ENCODE assay signal across 29 cellular contexts in genomic region chr4:41406051-41406516, GRCh38.
DNase-seq lines count a peak whose midpoint lies in the region; ATAC-seq, FAIRE-seq and TF ChIP-seq lines count a peak whose summit lies in the region.
"Had no signal": no experiment of that assay in that cellular context is flagged by ENCODE, and none has a peak within 500 bp of the region (broad histone marks: within the 10 kb centered on the region; RNA-seq: fewer than 3 reads in every experiment).

No MANE protein-coding gene starts in this region.

- H3K36me3 ChIP-seq in hepatocyte (replicated peaks; ENCODE audit: insufficient read depth, low read depth) (no peaks in the 10 kb centered on the region), mucosa of descending colon (ENCODE audit: low read depth) (no peaks in the 10 kb centered on the region), vagina (no peaks in the 10 kb centered on the region)
- no peaks in the 10 kb centered on the region for H3K36me3 ChIP-seq in CD8-positive, alpha-beta T cell (ENCODE audit: insufficient read depth, low read length)
- H3K36me3 ChIP-seq: ascending aorta, upper lobe of left lung had no signal

- H4K20me1 ChIP-seq in hepatocyte (ENCODE audit: insufficient read depth, poor library complexity, severe bottlenecking) = no peaks in the 10 kb centered on the region

- no peak overlapping the region for H3K4me3 Mint-ChIP-seq in CD8-positive, alpha-beta T cell
- H3K4me3 Mint-ChIP-seq: activated B cell treated with CpG ODN at 0.5 μM for 24 hours; activated naive CD4-positive, alpha-beta T cell treated with anti-CD3 and anti-CD28 coated beads, Interleukin-2, amount 50 U/mL, for 24 hours; CD8-positive, alpha-beta memory T cell; natural killer cell treated with Interleukin-12 subunit alpha and Interleukin-12 subunit beta and Interleukin-15 and Interleukin-18, amount 100 ng/mL, for 72 hours had no signal

- peak; percentile 89 for FAIRE-seq in A204.1 (lab: Jason Lieb, UNC)

- H3K9me2 ChIP-seq in hepatocyte (replicated peaks; ENCODE audit: insufficient read depth) = no peaks in the 10 kb centered on the region

- H3K27me3 ChIP-seq in hepatocyte (no peaks in the 10 kb centered on the region), vagina (no peaks in the 10 kb centered on the region)
- H3K27me3 ChIP-seq in CD8-positive, alpha-beta T cell (ENCODE audit: insufficient read depth, low read length) = no peaks in the 10 kb centered on the region
- H3K27me3 ChIP-seq: ascending aorta, upper lobe of left lung had no signal

- CTCF ChIA-PET in CD8-positive, alpha-beta T cell (lab: Charles Lee) = no interaction called here

- peak; percentile 75 for ATAC-seq in mucosa of descending colon
- ATAC-seq in CD8-positive, alpha-beta T cell = no peak
- no peak for ATAC-seq in HG02970 (IDR thresholded peaks at IDR 0.05; ENCODE audit: low FRiP score, unreplicated experiment)
- ATAC-seq: natural killer cell treated with Interleukin-12 subunit alpha and Interleukin-12 subunit beta and Interleukin-15 and Interleukin-18, amount 100 ng/mL, for 72 hours had no signal

- 49% methylated on average over 2 of the region's 2 CpGs for WGBS in hepatocyte (ENCODE audit: low lambda C conversion rate, missing lambda C conversion rate)

- POLR2A ChIA-PET in CD8-positive, alpha-beta T cell (lab: Charles Lee) = no interaction called here

- intact Hi-C loops in mucosa of descending colon (cut with DNase I, micrococcal nuclease) = no loop called here
- intact Hi-C loops in CD8-positive, alpha-beta T cell (cut with DNase I, micrococcal nuclease) = no loop called here
- intact Hi-C loops in vagina (cut with DNase I) = no loop called here

- no peak overlapping the region for H3K4me3 ChIP-seq in hepatocyte
- H3K4me3 ChIP-seq in mucosa of descending colon = no peak overlapping the region
- no peak overlapping the region for H3K4me3 ChIP-seq in CD8-positive, alpha-beta T cell (ENCODE audit: low read depth, low read length)
- H3K4me3 ChIP-seq in vagina = no peak overlapping the region
- H3K4me3 ChIP-seq: upper lobe of left lung had no signal

- no peak overlapping the region for H2AFZ ChIP-seq in hepatocyte

- peak overlapping the region; percentile 5 for H3K27ac ChIP-seq in hepatocyte
- H3K27ac ChIP-seq in CD8-positive, alpha-beta T cell (ENCODE audit: low read depth, low read length) = no peak overlapping the region
- no peak overlapping the region for H3K27ac ChIP-seq in vagina
- H3K27ac ChIP-seq: upper lobe of left lung had no signal

- DNase-seq in NCI-H460 (ENCODE audit: extremely low read depth, low read depth) (peak; percentile 90), hepatocyte (ENCODE audit: low spot score) (peak; percentile 44), mucosa of descending colon (no peak), vagina (ENCODE audit: extremely low spot score in 2 of 2) (no peak), NCI-H2081 treated with DMSO at 0.1 percent for 48 hours (lab: John Stamatoyannopoulos, UW) (no peak)
- DNase-seq in CD8-positive, alpha-beta T cell = no peak
- DNase-seq: activated B cell treated with CpG ODN at 0.5 μM for 24 hours; activated CD4-positive, alpha-beta T cell treated with anti-CD3 and anti-CD28 coated beads, Interleukin-2, amount 50 U/mL, for 4 hours; CD8-positive, alpha-beta memory T cell; central memory CD4-positive, alpha-beta T cell; dermis blood vessel endothelial cell; DMS79; GF-D8; glutamatergic neuron; KG1; left cardiac atrium; midbrain; MM.1S; NCI-H1436 treated with DMSO at 0.1 percent for 48 hours; NCI-H774; stimulated activated CD4-positive, alpha-beta T cell treated with anti-CD3 and anti-CD28 coated beads, Interleukin-1b, Interleukin-23, amount 100 ng/mL, for 48 hours; SW 1271; T1000; upper lobe of left lung had no signal

- H3K27ac Mint-ChIP-seq in CD8-positive, alpha-beta T cell = no peak overlapping the region
- H3K27ac Mint-ChIP-seq: activated B cell treated with CpG ODN at 0.5 μM for 24 hours; activated naive CD4-positive, alpha-beta T cell treated with anti-CD3 and anti-CD28 coated beads, Interleukin-2, amount 50 U/mL, for 24 hours; CD8-positive, alpha-beta memory T cell; natural killer cell treated with Interleukin-12 subunit alpha and Interleukin-12 subunit beta and Interleukin-15 and Interleukin-18, amount 100 ng/mL, for 72 hours had no signal

- TF ChIP-seq CTCF in hepatocyte (IDR thresholded peaks at IDR 0.05; ENCODE audit: poor library complexity) = no peak
- no peak for TF ChIP-seq CTCF in mucosa of descending colon (IDR thresholded peaks at IDR 0.05)
- TF ChIP-seq CTCF in CD8-positive, alpha-beta T cell (IDR thresholded peaks at IDR 0.05) = no peak
- no peak for TF ChIP-seq CTCF in vagina (IDR thresholded peaks at IDR 0.05)

- H3K79me2 ChIP-seq in hepatocyte = no peaks in the 10 kb centered on the region

- peaks cover 4% of the 10 kb centered on the region for H3K9me3 Mint-ChIP-seq in CD8-positive, alpha-beta T cell
- H3K9me3 Mint-ChIP-seq: activated B cell treated with CpG ODN at 0.5 μM for 24 hours; activated naive CD4-positive, alpha-beta T cell treated with anti-CD3 and anti-CD28 coated beads, Interleukin-2, amount 50 U/mL, for 24 hours had no signal

- TF ChIP-seq POLR2A in vagina (IDR thresholded peaks at IDR 0.05) = no peak

- H3K9me3 ChIP-seq in hepatocyte (ENCODE audit: low read depth) = no peaks in the 10 kb centered on the region
- no peaks in the 10 kb centered on the region for H3K9me3 ChIP-seq in mucosa of descending colon
- no peaks in the 10 kb centered on the region for H3K9me3 ChIP-seq in CD8-positive, alpha-beta T cell (ENCODE audit: low read length)
- H3K9me3 ChIP-seq in vagina = no peaks in the 10 kb centered on the region
- H3K9me3 ChIP-seq: ascending aorta, upper lobe of left lung had no signal

- H3K4me1 ChIP-seq in hepatocyte (ENCODE audit: insufficient read depth) (no peaks in the 10 kb centered on the region), mucosa of descending colon (ENCODE audit: low read depth) (no peaks in the 10 kb centered on the region), vagina (no peaks in the 10 kb centered on the region)
- H3K4me1 ChIP-seq in CD8-positive, alpha-beta T cell (ENCODE audit: insufficient read depth, low read length) = no peaks in the 10 kb centered on the region

- no peaks in the 10 kb centered on the region for H3K36me3 Mint-ChIP-seq in CD8-positive, alpha-beta T cell
- H3K36me3 Mint-ChIP-seq: activated naive CD4-positive, alpha-beta T cell treated with anti-CD3 and anti-CD28 coated beads, Interleukin-2, amount 50 U/mL, for 24 hours; CD8-positive, alpha-beta memory T cell; natural killer cell treated with Interleukin-12 subunit alpha and Interleukin-12 subunit beta and Interleukin-15 and Interleukin-18, amount 100 ng/mL, for 72 hours had no signal

- H3K27me3 Mint-ChIP-seq in CD8-positive, alpha-beta T cell (ENCODE audit: low read depth) = peaks cover 3% of the 10 kb centered on the region
- H3K27me3 Mint-ChIP-seq: natural killer cell treated with Interleukin-12 subunit alpha and Interleukin-12 subunit beta and Interleukin-15 and Interleukin-18, amount 100 ng/mL, for 72 hours had no signal

- no peaks in the 10 kb centered on the region for H3K4me1 Mint-ChIP-seq in CD8-positive, alpha-beta T cell (ENCODE audit: low read depth)
- H3K4me1 Mint-ChIP-seq: activated B cell treated with CpG ODN at 0.5 μM for 24 hours; activated naive CD4-positive, alpha-beta T cell treated with anti-CD3 and anti-CD28 coated beads, Interleukin-2, amount 50 U/mL, for 24 hours; CD8-positive, alpha-beta memory T cell had no signal

- H3K4me2 ChIP-seq in hepatocyte = no peak overlapping the region

Comparison
In these comparisons a context has a peak if more than half of its experiments do, and no peak if none do; other contexts are left out.
1. DNase-seq: peak in NCI-H460 (single experiment) and hepatocyte (single experiment); none in mucosa of descending colon (0 of 3), CD8-positive, alpha-beta T cell (0 of 7), vagina (0 of 2) and NCI-H2081 treated with DMSO at 0.1 percent for 48 hours (single experiment).